8 cellular contexts compared by ENCODE assay signal in genomic region chr16:5025171-5025632, GRCh38. TPM values are rescaled to one million over a fixed set of nuclear protein-coding genes. Genes with fewer than 3 reads are reported as not detected.
DNase-seq lines count a peak whose midpoint lies in the region; ATAC-seq and TF ChIP-seq lines count a peak whose summit lies in the region.

No MANE protein-coding gene starts in this region.

- intact Hi-C loops in left ventricle myocardium superior (cut with micrococcal nuclease), result no loop called here
- intact Hi-C loops in tibial artery (cut with DNase I; ENCODE audit: low total_unique reads), result no loop called here

- TF ChIP-seq CTCF in AG04450 (IDR thresholded peaks at IDR 0.05; ENCODE audit: low read depth, low read length), result peak; percentile 50
- peak; percentile 51; the same call in 1 of the 2 replicates for TF ChIP-seq CTCF in HEK293 (tag by site-specific recombination; IDR thresholded peaks at IDR 0.05)
- TF ChIP-seq CTCF in RWPE2 (IDR thresholded peaks at IDR 0.05; ENCODE audit: poor library complexity, severe bottlenecking), result peak; percentile 34
- no peak for TF ChIP-seq CTCF in tibial artery (IDR thresholded peaks at IDR 0.05)

- DNase-seq in AG04450 (ENCODE audit: low read depth, low spot score), result no peak
- no peak for DNase-seq in RWPE2 (ENCODE audit: low spot score)
- DNase-seq in left ventricle myocardium superior, result peak; percentile 70
- DNase-seq in T-helper 2 cell, result no peak
- DNase-seq in tibial artery, result no peak
- DNase-seq in NCI-H187 (lab: John Stamatoyannopoulos, UW), result no peak
- no peak for DNase-seq in NK-92 (lab: John Stamatoyannopoulos, UW; ENCODE audit: unreplicated experiment)

- no peak overlapping the region for H3K4me3 ChIP-seq in AG04450 (ENCODE audit: low read depth, low read length)
- H3K4me3 ChIP-seq in HEK293 (ENCODE audit: low read depth, low read length), result no peak overlapping the region
- no peak overlapping the region for H3K4me3 ChIP-seq in RWPE2 (ENCODE audit: severe bottlenecking)
- H3K4me3 ChIP-seq in tibial artery, result no peak overlapping the region

- no peaks in the 10 kb centered on the region; the same call in 1 of the 2 replicates for H3K9me3 ChIP-seq in AG04450 (ENCODE audit: control insufficient read depth, insufficient read depth, low read length)
- no peaks in the 10 kb centered on the region for H3K9me3 ChIP-seq in HEK293 (ENCODE audit: control insufficient read depth, insufficient read depth, low read depth, low read length)
- H3K9me3 ChIP-seq in RWPE2 (ENCODE audit: severe bottlenecking), result no peaks in the 10 kb centered on the region
- H3K9me3 ChIP-seq in tibial artery, result no peaks in the 10 kb centered on the region

- POLR2A ChIA-PET in AG04450 (lab: Yijun Ruan, JAX) (no interaction called here), HEK293 (lab: Yijun Ruan, JAX) (no interaction called here)

- H3K36me3 ChIP-seq in HEK293 (ENCODE audit: control insufficient read depth in 2 of 2, insufficient read depth in 1 of 2, low read length in 2 of 2) (no peaks in the 10 kb centered on the region), RWPE2 (ENCODE audit: low read depth) (no peaks in the 10 kb centered on the region), tibial artery (peaks cover 0 to 49% (median 0%) of the 10 kb centered on the region in 3 donors)

- CTCF ChIA-PET in AG04450 (lab: Charles Lee), result interaction anchor here (0.9 to 1.4 kb wide), 4 partner anchors 9 to 70 kb away, joined by 3 to 4 read pairs (median 3); partner anchors contain the start of gene NAGPA
- CTCF ChIA-PET in HEK293 (lab: Yijun Ruan, JAX), result interaction anchor here (0.6 to 1.0 kb wide), 4 partner anchors 8 to 511 kb away, joined by 3 to 4 read pairs (median 3); no protein-coding TSS in a partner anchor

- H3K27me3 ChIP-seq in AG04450 (ENCODE audit: control insufficient read depth, insufficient read depth, low read length) (peaks cover 3% of the 10 kb centered on the region), RWPE2 (ENCODE audit: insufficient read depth, poor library complexity, severe bottlenecking) (no peaks in the 10 kb centered on the region), tibial artery (peaks cover 0 to 9% of the 10 kb centered on the region in 2 donors)

- ATAC-seq in RWPE2 (ENCODE audit: low read depth), result peak; percentile 38; the same call in 1 of the 3 replicates
- ATAC-seq in left ventricle myocardium superior, result peak; percentile 70

- H3K27ac ChIP-seq in AG04450 (ENCODE audit: low read depth, low read length) (no peak overlapping the region), HEK293 (ENCODE audit: extremely low read depth, low read depth, low read length) (no peak overlapping the region), RWPE2 (ENCODE audit: poor library complexity, severe bottlenecking) (no peak overlapping the region), tibial artery (no peak overlapping the region)

- H3K4me1 ChIP-seq in HEK293 (ENCODE audit: control insufficient read depth, insufficient read depth, low read length) (no peaks in the 10 kb centered on the region), RWPE2 (ENCODE audit: insufficient read depth, poor library complexity, severe bottlenecking) (no peaks in the 10 kb centered on the region), tibial artery (no peaks in the 10 kb centered on the region)

TF ChIP-seq in HEK293, 187 proteins besides CTCF, POLR2A, EP300 and RAD21:
- TF ChIP-seq ZNF585B (tag by site-specific recombination; IDR thresholded peaks at IDR 0.05), result no peak
- TF ChIP-seq GLIS1 (tag by site-specific recombination; IDR thresholded peaks at IDR 0.05), result peak; percentile 41; the same call in 1 of the 2 replicates

RNA-seq across cellular contexts. Expression of gene NAGPA, which starts 8.5 kb away (rescaled TPM):
- polyA plus RNA-seq in AG04450 (2011; rRNA removed), result 7.9 and 8.9 TPM in 2 replicates
- polyA minus RNA-seq in AG04450 (2011; rRNA and poly(A)+ RNA removed), result 5.7 and 8.4 TPM in 2 replicates
- total RNA-seq in left ventricle myocardium superior, result 6.1 TPM

RNA-seq across cellular contexts. Expression of gene C16orf89, which starts 40.6 kb away (rescaled TPM):
- 1.2 and 1.3 TPM in 2 replicates for polyA plus RNA-seq in AG04450 (2011; rRNA removed)
- not detected in 2 replicates for polyA minus RNA-seq in AG04450 (2011; rRNA and poly(A)+ RNA removed)
- total RNA-seq in left ventricle myocardium superior, result 2.9 TPM

RNA-seq across cellular contexts. Expression of gene ALG1, which starts 46.4 kb away (rescaled TPM):
- 35.4 and 39.3 TPM in 2 replicates for polyA plus RNA-seq in AG04450 (2011; rRNA removed)
- polyA minus RNA-seq in AG04450 (2011; rRNA and poly(A)+ RNA removed), result 46.1 and 60.9 TPM in 2 replicates
- total RNA-seq in left ventricle myocardium superior, result 8.3 TPM

Comparison
In these comparisons a context has a peak if more than half of its experiments do, and no peak if none do; other contexts are left out.
1. CTCF ChIP-seq: peak in AG04450 (single experiment), HEK293 (single experiment) and RWPE2 (single experiment); none in tibial artery (0 of 2).